8 cellular contexts compared by ENCODE assay signal in genomic region chr7:90152642-90153253, GRCh38. TPM values are rescaled to one million over a fixed set of nuclear protein-coding genes. Genes with fewer than 3 reads are reported as not detected.
DNase-seq lines count a peak whose midpoint lies in the region; FAIRE-seq and TF ChIP-seq lines count a peak whose summit lies in the region.
"Not testable (repeated sequence)": the region's sequence is repeated elsewhere in the genome, so short reads cannot be mapped to it uniquely, and the experiment has no call there.

No MANE protein-coding gene starts in this region.

- not testable (repeated sequence) for H3K36me3 ChIP-seq in OCI-LY1 (ENCODE audit: insufficient read depth, low read length); astrocyte (ENCODE audit: insufficient read depth, low read length); transverse colon

- CTCF ChIA-PET in Calu3 (lab: Charles Lee): interaction anchor here (1.8 to 2.6 kb wide), 2 partner anchors 59 to 275 kb away, joined by 6 to 17 read pairs; partner anchors contain the start of gene STEAP2

- not testable (repeated sequence) for H3K4me3 ChIP-seq in NB4 (ENCODE audit: low read depth, low read length); OCI-LY1 (ENCODE audit: low read depth, low read length, poor library complexity, severe bottlenecking); astrocyte (ENCODE audit: insufficient read depth, low read depth, low read length); fibroblast of villous mesenchyme (ENCODE audit: low read depth, low read length); transverse colon

- WGBS in transverse colon (ENCODE audit: low coverage in 1 of 2), 2 donors: 29 to 37% methylated on average over 9 of the region's 9 CpGs

- H3K79me2 ChIP-seq in OCI-LY1 (ENCODE audit: insufficient read depth, low read length); astrocyte (ENCODE audit: insufficient read depth, low read length): not testable (repeated sequence)

- H3K27ac ChIP-seq in OCI-LY1 (ENCODE audit: low read depth, low read length, poor library complexity, severe bottlenecking); astrocyte (ENCODE audit: low read depth, low read length); transverse colon: not testable (repeated sequence)

- H4K20me1 ChIP-seq in OCI-LY1 (ENCODE audit: insufficient read depth, low read length); astrocyte (ENCODE audit: insufficient read depth, low read length): not testable (repeated sequence)

- DNase-seq in Calu3: peak; percentile 31
- DNase-seq in H4 (ENCODE audit: low spot score): peak; percentile 87
- peak; percentile 69 for DNase-seq in NB4 (ENCODE audit: low read depth)
- peak; percentile 64 for DNase-seq in astrocyte (ENCODE audit: low read depth)
- peak; percentile 69 for DNase-seq in fibroblast of villous mesenchyme (ENCODE audit: low read depth)
- peak; percentile 78 for DNase-seq in myocyte (ENCODE audit: low read depth)
- DNase-seq in transverse colon: not testable (repeated sequence)

- in situ Hi-C loops in transverse colon (cut with MboI; ENCODE audit: low pct_ligation_motif_present in 1 of 4, low pct_unique_long_range_greater_than_20kb in 1 of 4, low sequenced_read_pairs in 3 of 4): loop anchor here (10.0 to 25.0 kb wide), 4 partner anchors 110 to 282 kb away; partner anchors contain the start of gene CLDN12 (in 2 of the 4)

- H3K4me3 Mint-ChIP-seq in Calu3 (ENCODE audit: low read depth, unreplicated experiment): peak overlapping the region; percentile 93
- H3K4me3 Mint-ChIP-seq in astrocyte (ENCODE audit: unreplicated experiment): not testable (repeated sequence)

- not testable (repeated sequence) for H3K9me2 ChIP-seq in OCI-LY1 (ENCODE audit: low read depth, low read length)

- not testable (repeated sequence) for H3K9me3 ChIP-seq in OCI-LY1 (ENCODE audit: low read length); astrocyte (ENCODE audit: insufficient read depth, low read depth, low read length); transverse colon

- not testable (repeated sequence) for H3K4me2 ChIP-seq in OCI-LY1 (ENCODE audit: low read length); astrocyte (ENCODE audit: low read length)

- H2AFZ ChIP-seq in OCI-LY1 (ENCODE audit: low read length); astrocyte (ENCODE audit: low read depth, low read length): not testable (repeated sequence)

- H3F3A ChIP-seq in OCI-LY1 (ENCODE audit: insufficient read depth, low read length): not testable (repeated sequence)

- H3K36me3 Mint-ChIP-seq in Calu3 (ENCODE audit: insufficient read depth, unreplicated experiment): peaks cover 21% of the 10 kb centered on the region
- H3K36me3 Mint-ChIP-seq in astrocyte (ENCODE audit: low read depth, unreplicated experiment): not testable (repeated sequence)

- intact Hi-C loops in Calu3 (cut with micrococcal nuclease; ENCODE audit: unreplicated experiment): loop anchor here (1.0 to 5.0 kb wide), 3 partner anchors 110 to 275 kb away; no protein-coding TSS in a partner anchor
- intact Hi-C loops in transverse colon (cut with DNase I; ENCODE audit: low total_unique reads): not testable (repeated sequence)

- not testable (repeated sequence) for H3K9me3 Mint-ChIP-seq in Calu3 (ENCODE audit: low read depth, unreplicated experiment); astrocyte (ENCODE audit: unreplicated experiment)

- TF ChIP-seq EP300 in transverse colon (IDR thresholded peaks at IDR 0.05; ENCODE audit: low read depth): not testable (repeated sequence)

- not testable (repeated sequence) for FAIRE-seq in astrocyte (lab: Jason Lieb, UNC)

- H3K4me1 Mint-ChIP-seq in Calu3 (ENCODE audit: low read depth, unreplicated experiment) (peaks cover 14% of the 10 kb centered on the region), astrocyte (ENCODE audit: low read depth, unreplicated experiment) (peaks cover 23% of the 10 kb centered on the region)

- not testable (repeated sequence) for H3K27me3 Mint-ChIP-seq in Calu3 (ENCODE audit: unreplicated experiment); astrocyte (ENCODE audit: low read depth, unreplicated experiment)

- H3K4me1 ChIP-seq in OCI-LY1 (ENCODE audit: insufficient read depth, low read length, severe bottlenecking); astrocyte (ENCODE audit: insufficient read depth, low read length): not testable (repeated sequence)
- H3K4me1 ChIP-seq in transverse colon: peaks cover 0 to 13% (median 5%) of the 10 kb centered on the region in 4 donors

- H3K27ac Mint-ChIP-seq in Calu3 (ENCODE audit: unreplicated experiment): peak overlapping the region; percentile 61
- not testable (repeated sequence) for H3K27ac Mint-ChIP-seq in astrocyte (ENCODE audit: unreplicated experiment)

- not testable (repeated sequence) for BruUV-seq in Calu3 (replicated peaks; lab: Mats Ljungman, UMichigan)

- not testable (repeated sequence) for H3K27me3 ChIP-seq in OCI-LY1 (ENCODE audit: insufficient read depth, low read length); astrocyte (ENCODE audit: insufficient read depth, low read length); transverse colon

- H3K9ac ChIP-seq in OCI-LY1 (ENCODE audit: low read length); astrocyte (ENCODE audit: low read length): not testable (repeated sequence)

- TF ChIP-seq POLR2A in NB4 (IDR thresholded peaks at IDR 0.05; ENCODE audit: extremely low read depth, insufficient read length); transverse colon (IDR thresholded peaks at IDR 0.05): not testable (repeated sequence)

- TF ChIP-seq CTCF in Calu3 (IDR thresholded peaks at IDR 0.05; ENCODE audit: unreplicated experiment) (peak; percentile 30), OCI-LY1 (IDR thresholded peaks at IDR 0.05; ENCODE audit: low read length) (peak; percentile 62; the same call in 1 of the 2 replicates), astrocyte (IDR thresholded peaks at IDR 0.05; ENCODE audit: insufficient read depth, low read depth, low read length) (peak; percentile 32), fibroblast of villous mesenchyme (IDR thresholded peaks at IDR 0.05; ENCODE audit: insufficient read depth, low read depth, low read length) (peak; percentile 43), transverse colon (IDR thresholded peaks at IDR 0.05) (peak; percentile 56 to 82 (median 58))
- not testable (repeated sequence) for TF ChIP-seq CTCF in NB4 (IDR thresholded peaks at IDR 0.05; ENCODE audit: low read depth, low read length)

RNA-seq across cellular contexts. Expression of gene STEAP1, which starts 1.5 kb away (rescaled TPM):
- total RNA-seq in Calu3 (2022) (41.5 and 41.8 TPM in 2 replicates), astrocyte (5.0 and 6.2 TPM in 2 replicates), fibroblast of villous mesenchyme (12.6 and 21.6 TPM in 2 replicates), myocyte (12.5 and 14.4 TPM in 2 replicates), transverse colon (10 to 100 TPM in 2 of 4 donors, 1 to 10 TPM in 2; 4.1 to 36.4 (median 18.6) TPM)
- 14.6 and 31.3 TPM in 2 replicates for total RNA-seq in H4 (2014; rRNA removed; shearing (Covaris generic))
- polyA plus RNA-seq in myocyte (2012): 2.7 TPM

RNA-seq across cellular contexts. Expression of gene STEAP2, which starts 58.8 kb away (rescaled TPM):
- 38.5 and 38.7 TPM in 2 replicates for total RNA-seq in Calu3 (2022)
- 5.8 and 9.0 TPM in 2 replicates for total RNA-seq in H4 (2014; rRNA removed; shearing (Covaris generic))
- total RNA-seq in astrocyte: 2.3 and 3.4 TPM in 2 replicates
- total RNA-seq in fibroblast of villous mesenchyme: 4.5 and 8.6 TPM in 2 replicates
- total RNA-seq in myocyte: 6.9 and 7.1 TPM in 2 replicates
- polyA plus RNA-seq in myocyte (2012): 2.0 TPM
- 10 to 100 TPM in 3 of 4 donors, 1 to 10 TPM in 1; 9.2 to 42.9 (median 27.9) TPM for total RNA-seq in transverse colon
